Comparison of ENCODE assay signal across 13 cellular contexts in the genomic region with DNA sequence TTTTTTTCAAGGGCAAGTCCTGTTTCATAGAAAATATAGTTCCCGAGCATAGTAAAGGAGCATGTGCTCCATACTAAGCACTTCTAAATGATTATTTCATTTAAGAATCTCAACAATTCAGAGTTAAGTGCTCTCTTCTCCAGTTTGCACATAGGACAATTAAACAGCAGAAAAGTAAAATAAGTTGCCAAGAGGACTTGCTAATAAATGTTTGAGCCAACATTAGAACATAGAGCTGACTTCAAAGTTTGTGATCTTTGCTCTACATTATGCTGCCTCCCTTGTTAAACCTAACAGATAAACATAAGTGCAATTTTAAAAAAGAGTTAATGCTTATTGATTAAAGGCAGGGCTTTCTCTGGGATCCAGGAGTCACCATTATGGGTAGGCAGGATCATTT. TPM values are rescaled to one million over a fixed set of nuclear protein-coding genes. Genes with fewer than 3 reads are reported as not detected.
DNase-seq lines count a peak whose midpoint lies in the region; ATAC-seq and TF ChIP-seq lines count a peak whose summit lies in the region.
"Had no signal": no experiment of that assay in that cellular context is flagged by ENCODE, and none has a peak within 500 bp of the region (broad histone marks: within the 10 kb centered on the region; RNA-seq: fewer than 3 reads in every experiment).

No MANE protein-coding gene starts in this region.

- H3K27me3 Mint-ChIP-seq in CD8-positive, alpha-beta memory T cell, result no peaks in the 10 kb centered on the region
- H3K27me3 Mint-ChIP-seq: central memory CD8-positive, alpha-beta T cell had no signal

- TF ChIP-seq POLR2A in gastroesophageal sphincter (IDR thresholded peaks at IDR 0.05), result no peak

- H2AFZ ChIP-seq in SU-DHL-6 (ENCODE audit: low read depth, low read length, severe bottlenecking) (peak overlapping the region; percentile 3), smooth muscle cell (ENCODE audit: low read depth) (no peak overlapping the region)

- H4K20me1 ChIP-seq in SU-DHL-6 (ENCODE audit: low read depth, low read length), result no peaks in the 10 kb centered on the region
- no peaks in the 10 kb centered on the region for H4K20me1 ChIP-seq in smooth muscle cell (ENCODE audit: low read depth)

- H3K4me2 ChIP-seq in SU-DHL-6 (ENCODE audit: low read depth, low read length, poor library complexity, severe bottlenecking), result no peak overlapping the region
- H3K4me2 ChIP-seq in smooth muscle cell, result no peak overlapping the region

- WGBS in gastroesophageal sphincter (ENCODE audit: low coverage in 1 of 2), 2 donors, result 33 to 70% methylated on average over 1 of the region's 1 CpG
- WGBS in smooth muscle cell (ENCODE audit: low lambda C conversion rate), result 92% methylated on average over 1 of the region's 1 CpG

- POLR2A ChIA-PET in CD8-positive, alpha-beta memory T cell (lab: Charles Lee), result interaction anchor here (1.7 kb wide), 1 partner anchor 24 kb away, joined by 4 read pairs; the partner anchor contains the start of gene RAP1A

- H3K27me3 ChIP-seq in CD8-positive, alpha-beta memory T cell (ENCODE audit: insufficient read depth, low read length, poor library complexity, severe bottlenecking), result no peaks in the 10 kb centered on the region
- H3K27me3 ChIP-seq in SU-DHL-6 (ENCODE audit: low read length), result no peaks in the 10 kb centered on the region
- H3K27me3 ChIP-seq in gastroesophageal sphincter, result no peaks in the 10 kb centered on the region
- no peaks in the 10 kb centered on the region for H3K27me3 ChIP-seq in smooth muscle cell (ENCODE audit: low read depth)
- H3K27me3 ChIP-seq: SJSA1 had no signal

- peak overlapping the region in 4 of 7 donors; percentile 11 to 71 (median 22) for H3K4me3 Mint-ChIP-seq in CD8-positive, alpha-beta memory T cell
- H3K4me3 Mint-ChIP-seq in stimulated activated effector memory CD8-positive, alpha-beta T cell treated with anti-CD3 and anti-CD28 coated beads, Interleukin-12 subunit alpha, Interleukin-12 subunit beta, amount 100 ng/mL, for 72 hours, result peak overlapping the region; percentile 74

- no peak overlapping the region for H3K4me3 ChIP-seq in CD8-positive, alpha-beta memory T cell (ENCODE audit: low read length)
- H3K4me3 ChIP-seq in SU-DHL-6 (ENCODE audit: insufficient read depth, low read length, poor library complexity, severe bottlenecking), result no peak overlapping the region
- no peak overlapping the region for H3K4me3 ChIP-seq in gastroesophageal sphincter
- H3K4me3 ChIP-seq in smooth muscle cell, result no peak overlapping the region
- H3K4me3 ChIP-seq: psoas muscle, SJSA1 had no signal

- TF ChIP-seq EP300 in gastroesophageal sphincter (IDR thresholded peaks at IDR 0.05), result no peak

- peaks cover 0 to 3% (median 0%) of the 10 kb centered on the region in 3 donors for H3K36me3 Mint-ChIP-seq in CD8-positive, alpha-beta memory T cell
- peaks cover 30% of the 10 kb centered on the region for H3K36me3 Mint-ChIP-seq in stimulated activated effector memory CD8-positive, alpha-beta T cell treated with anti-CD3 and anti-CD28 coated beads, Interleukin-12 subunit alpha, Interleukin-12 subunit beta, amount 100 ng/mL, for 72 hours

- CTCF ChIA-PET in CD8-positive, alpha-beta memory T cell (lab: Charles Lee), result interaction anchor here (0.7 to 4.6 kb wide), 6 partner anchors 8 to 59 kb away, joined by 3 to 42 read pairs (median 3); partner anchors contain the start of gene RAP1A

- peak overlapping the region in 6 of 8 donors; percentile 63 to 84 (median 76) for H3K27ac Mint-ChIP-seq in CD8-positive, alpha-beta memory T cell
- peak overlapping the region; percentile 96 for H3K27ac Mint-ChIP-seq in stimulated activated effector memory CD8-positive, alpha-beta T cell treated with anti-CD3 and anti-CD28 coated beads, Interleukin-12 subunit alpha, Interleukin-12 subunit beta, amount 100 ng/mL, for 72 hours

- no peaks in the 10 kb centered on the region for H3K36me3 ChIP-seq in CD8-positive, alpha-beta memory T cell (ENCODE audit: insufficient read depth, low read length)
- no peaks in the 10 kb centered on the region for H3K36me3 ChIP-seq in SU-DHL-6 (ENCODE audit: low read length)
- no peaks in the 10 kb centered on the region for H3K36me3 ChIP-seq in gastroesophageal sphincter
- H3K36me3 ChIP-seq in smooth muscle cell (ENCODE audit: low read depth), result no peaks in the 10 kb centered on the region
- H3K36me3 ChIP-seq: SJSA1 had no signal

- H3K4me1 Mint-ChIP-seq in CD8-positive, alpha-beta memory T cell, result peaks cover 85 to 98% (median 92%) of the 10 kb centered on the region in 3 donors
- H3K4me1 Mint-ChIP-seq in stimulated activated effector memory CD8-positive, alpha-beta T cell treated with anti-CD3 and anti-CD28 coated beads, Interleukin-12 subunit alpha, Interleukin-12 subunit beta, amount 100 ng/mL, for 72 hours, result peaks cover 95% of the 10 kb centered on the region

- H3K9me2 ChIP-seq in SU-DHL-6 (replicated peaks; ENCODE audit: insufficient read depth, low read length), result no peaks in the 10 kb centered on the region

- H3K9me3 Mint-ChIP-seq in CD8-positive, alpha-beta memory T cell, result no peaks in the 10 kb centered on the region
- no peaks in the 10 kb centered on the region for H3K9me3 Mint-ChIP-seq in stimulated activated effector memory CD8-positive, alpha-beta T cell treated with anti-CD3 and anti-CD28 coated beads, Interleukin-12 subunit alpha, Interleukin-12 subunit beta, amount 100 ng/mL, for 72 hours
- H3K9me3 Mint-ChIP-seq: central memory CD8-positive, alpha-beta T cell had no signal

- H3K4me1 ChIP-seq in CD8-positive, alpha-beta memory T cell (ENCODE audit: insufficient read depth, low read length), result peaks cover 86% of the 10 kb centered on the region
- H3K4me1 ChIP-seq in gastroesophageal sphincter (peaks cover 25 to 79% (median 27%) of the 10 kb centered on the region in 3 donors), smooth muscle cell (ENCODE audit: low read depth) (peaks cover 10% of the 10 kb centered on the region)

- 0 out of 2 replicates have a peak, but pooled peaks cover 18% of the 10 kb centered on the region for H3F3A ChIP-seq in SU-DHL-6 (ENCODE audit: insufficient read depth)
- peaks cover 8% of the 10 kb centered on the region for H3F3A ChIP-seq in smooth muscle cell (ENCODE audit: low read depth)

- H3K9ac ChIP-seq in SU-DHL-6 (ENCODE audit: low read length), result no peak overlapping the region
- H3K9ac ChIP-seq in smooth muscle cell (ENCODE audit: low read depth), result no peak overlapping the region

- TF ChIP-seq CTCF in SU-DHL-6 (IDR thresholded peaks at IDR 0.05; ENCODE audit: insufficient read depth, low read length, poor library complexity, severe bottlenecking) (no peak), gastroesophageal sphincter (IDR thresholded peaks at IDR 0.05) (no peak), smooth muscle cell (IDR thresholded peaks at IDR 0.05; ENCODE audit: borderline replicate concordance, insufficient read depth, poor library complexity, severe bottlenecking) (no peak)

- H3K9me3 ChIP-seq in CD8-positive, alpha-beta memory T cell (ENCODE audit: low read length), result no peaks in the 10 kb centered on the region
- H3K9me3 ChIP-seq in SU-DHL-6 (ENCODE audit: insufficient read depth, low read length), result no peaks in the 10 kb centered on the region
- H3K9me3 ChIP-seq in gastroesophageal sphincter, result no peaks in the 10 kb centered on the region
- H3K9me3 ChIP-seq in smooth muscle cell (replicated peaks; ENCODE audit: low read depth), result no peaks in the 10 kb centered on the region
- H3K9me3 ChIP-seq: psoas muscle, SJSA1 had no signal

- H3K79me2 ChIP-seq in SU-DHL-6 (ENCODE audit: insufficient read depth, low read length) (no peaks in the 10 kb centered on the region), smooth muscle cell (ENCODE audit: low read depth) (no peaks in the 10 kb centered on the region)

- H3K27ac ChIP-seq in CD8-positive, alpha-beta memory T cell (ENCODE audit: low read depth, low read length), result no peak overlapping the region
- H3K27ac ChIP-seq in SU-DHL-6 (ENCODE audit: low read depth, low read length) (no peak overlapping the region), gastroesophageal sphincter (peak overlapping the region; percentile 0 to 78 (median 48)), smooth muscle cell (ENCODE audit: low read depth) (no peak overlapping the region)
- H3K27ac ChIP-seq: psoas muscle, SJSA1 had no signal

- DNase-seq in CD8-positive, alpha-beta memory T cell, result no peak
- no peak for DNase-seq in stimulated activated effector memory CD8-positive, alpha-beta T cell treated with anti-CD3 and anti-CD28 coated beads, Interleukin-12 subunit alpha, Interleukin-12 subunit beta, amount 100 ng/mL, for 72 hours (ENCODE audit: low spot score in 2 of 2)
- DNase-seq in NCI-H2227 (lab: John Stamatoyannopoulos, UW; ENCODE audit: unreplicated experiment) (no peak), smooth muscle cell (lab: John Stamatoyannopoulos, UW; ENCODE audit: unreplicated experiment) (no peak), NCI-H1694 (lab: John Stamatoyannopoulos, UW) (no peak)
- DNase-seq: DMS53, NCI-H1436, NCI-H526, psoas muscle had no signal

- no peak for ATAC-seq in gastroesophageal sphincter
- no peak for ATAC-seq in stimulated activated effector memory CD8-positive, alpha-beta T cell treated with anti-CD3 and anti-CD28 coated beads, Interleukin-12 subunit alpha, Interleukin-12 subunit beta, amount 100 ng/mL, for 72 hours
- ATAC-seq: psoas muscle had no signal

RNA-seq across cellular contexts. Expression of gene RAP1A, which starts 23.8 kb away (rescaled TPM):
- 100 to 1,000 TPM; 252 to 256 TPM for total RNA-seq in CD8-positive, alpha-beta memory T cell
- 60.8 TPM for polyA plus RNA-seq in CD8-positive, alpha-beta memory T cell
- total RNA-seq in gastroesophageal sphincter (100 to 1,000 TPM; 177 to 268 (median 214) TPM), smooth muscle cell (49.4 and 64.9 TPM in 2 replicates)
- 36.8 and 39.8 TPM in 2 replicates for polyA plus RNA-seq in smooth muscle cell

Comparison
In these comparisons a context has a peak if more than half of its experiments do, and no peak if none do; other contexts are left out.
1. H3K27ac ChIP-seq: peak in gastroesophageal sphincter (4 of 4); none in CD8-positive, alpha-beta memory T cell (single experiment), SU-DHL-6 (single experiment) and smooth muscle cell (single experiment).